1 cellular context compared by ENCODE assay signal in genomic region chr7:16702433-16702832, GRCh38.
TF ChIP-seq lines count a peak whose summit lies in the region.

No MANE protein-coding gene starts in this region.

TF ChIP-seq in HepG2, 621 proteins besides CTCF, POLR2A, EP300 and RAD21:
- TF ChIP-seq PRDM15 (CRISPR knock-in tag; IDR thresholded peaks at IDR 0.05) (no peak), STAG1 (CRISPR knock-in tag; IDR thresholded peaks at IDR 0.05) (0 out of 2 replicates have a peak, but pooled peaks have one; percentile 12)
